27 cellular contexts compared by ENCODE assay signal in genomic region chr13:30156270-30156669, GRCh38.
DNase-seq lines count a peak whose midpoint lies in the region; ATAC-seq and TF ChIP-seq lines count a peak whose summit lies in the region.
"Had no signal": no experiment of that assay in that cellular context is flagged by ENCODE, and none has a peak within 500 bp of the region (broad histone marks: within the 10 kb centered on the region; RNA-seq: fewer than 3 reads in every experiment).

No MANE protein-coding gene starts in this region.

- H3K56ac ChIP-seq in IMR-90 (ENCODE audit: extremely low read depth, insufficient read depth, low read length), result no peak overlapping the region

- no peaks in the 10 kb centered on the region for H3K36me3 ChIP-seq in CD8-positive, alpha-beta memory T cell (ENCODE audit: insufficient read depth, low read length)
- H3K36me3 ChIP-seq in IMR-90 (ENCODE audit: control insufficient read depth, insufficient read depth, low read length) (no peaks in the 10 kb centered on the region), spleen (no peaks in the 10 kb centered on the region), colonic mucosa (no peaks in the 10 kb centered on the region)
- H3K36me3 ChIP-seq: breast epithelium, neutrophil, prostate gland, SJCRH30, tibial artery had no signal

- no peak overlapping the region for H2BK120ac ChIP-seq in IMR-90 (ENCODE audit: low read depth, low read length)

- peaks cover 0 to 2% (median 0%) of the 10 kb centered on the region in 3 donors for H3K36me3 Mint-ChIP-seq in CD8-positive, alpha-beta memory T cell
- no peaks in the 10 kb centered on the region for H3K36me3 Mint-ChIP-seq in activated T-helper 2 cell treated with anti-CD3 and anti-CD28 coated beads, Interferon-gamma antibody, Interleukin-2, Interleukin-4, amounts not matched to agents 10 μg/mL and 5 μg/mL and 100 μg/mL, durations not matched to agents 14 hours and 24 hours and 36 hours (ENCODE audit: low read depth)
- H3K36me3 Mint-ChIP-seq in activated T-helper 1 cell treated with anti-CD3 and anti-CD28 coated beads, Interleukin-12 subunit alpha, Interleukin-12 subunit beta, Interleukin-2, Interleukin-4 antibody, amounts not matched to agents 30 ng/mL and 10 ng/mL and 1 ng/mL, durations not matched to agents 14 hours and 24 hours and 36 hours (ENCODE audit: low read depth), result no peaks in the 10 kb centered on the region
- H3K36me3 Mint-ChIP-seq: activated naive CD8-positive, alpha-beta T cell treated with anti-CD3 and anti-CD28 coated beads for 36 hours had no signal

- no peaks in the 10 kb centered on the region for H3K27me3 ChIP-seq in CD8-positive, alpha-beta memory T cell (ENCODE audit: insufficient read depth, low read length, poor library complexity, severe bottlenecking)
- H3K27me3 ChIP-seq in IMR-90 (ENCODE audit: control insufficient read depth, insufficient read depth, low read length) (peaks cover 10% of the 10 kb centered on the region), spleen (replicated peaks in 1 of 7) (peaks cover 0 to 20% (median 0%) of the 10 kb centered on the region in 7 donors), colonic mucosa (no peaks in the 10 kb centered on the region)
- H3K27me3 ChIP-seq: breast epithelium, neutrophil, SJCRH30, tibial artery had no signal

- H3K14ac ChIP-seq in IMR-90 (replicated peaks; ENCODE audit: low read depth, low read length), result no peak overlapping the region

- no peak overlapping the region for H3K27ac ChIP-seq in CD8-positive, alpha-beta memory T cell (ENCODE audit: low read depth, low read length)
- H3K27ac ChIP-seq in IMR-90 (ENCODE audit: insufficient read depth, low read length) (no peak overlapping the region), spleen (peak overlapping the region in 4 of 8 donors; percentile 43 to 70 (median 51)), colonic mucosa (no peak overlapping the region)
- H3K27ac ChIP-seq: breast epithelium, epithelial cell of prostate, neutrophil, prostate gland, SJCRH30, tibial artery had no signal

- H4K20me1 ChIP-seq in IMR-90 (ENCODE audit: insufficient read depth, low read length), result peaks cover 3% of the 10 kb centered on the region; the same call in 1 of the 2 replicates

- no peak overlapping the region for H3K4me3 ChIP-seq in CD8-positive, alpha-beta memory T cell (ENCODE audit: low read length)
- H3K4me3 ChIP-seq in IMR-90 (ENCODE audit: insufficient read depth, low read depth, low read length) (no peak overlapping the region), spleen (no peak overlapping the region), colonic mucosa (no peak overlapping the region)
- H3K4me3 ChIP-seq: breast epithelium, prostate gland, SJCRH30, tibial artery had no signal

- H3K9me3 ChIP-seq in CD8-positive, alpha-beta memory T cell (ENCODE audit: low read length), result no peaks in the 10 kb centered on the region
- no peaks in the 10 kb centered on the region for H3K9me3 ChIP-seq in IMR-90 (ENCODE audit: control insufficient read depth, insufficient read depth, low read length)
- no peaks in the 10 kb centered on the region for H3K9me3 ChIP-seq in spleen
- H3K9me3 ChIP-seq in colonic mucosa, result no peaks in the 10 kb centered on the region
- H3K9me3 ChIP-seq: breast epithelium, neutrophil, prostate gland, SJCRH30, tibial artery had no signal

- BruUV-seq in IMR-90 (replicated peaks; lab: Mats Ljungman, UMichigan), result no TSS peak

- no peaks in the 10 kb centered on the region for H3K27me3 Mint-ChIP-seq in CD8-positive, alpha-beta memory T cell
- H3K27me3 Mint-ChIP-seq in activated T-helper 2 cell treated with anti-CD3 and anti-CD28 coated beads, Interferon-gamma antibody, Interleukin-2, Interleukin-4, amounts not matched to agents 10 μg/mL and 5 μg/mL and 100 μg/mL, durations not matched to agents 14 hours and 24 hours and 36 hours (ENCODE audit: low read depth), result no peaks in the 10 kb centered on the region
- no peaks in the 10 kb centered on the region for H3K27me3 Mint-ChIP-seq in activated T-helper 1 cell treated with anti-CD3 and anti-CD28 coated beads, Interleukin-12 subunit alpha, Interleukin-12 subunit beta, Interleukin-2, Interleukin-4 antibody, amounts not matched to agents 30 ng/mL and 10 ng/mL and 1 ng/mL, durations not matched to agents 14 hours and 24 hours and 36 hours (ENCODE audit: insufficient read depth)
- H3K27me3 Mint-ChIP-seq: activated naive CD8-positive, alpha-beta T cell treated with anti-CD3 and anti-CD28 coated beads for 36 hours had no signal

- H3K4me1 ChIP-seq in CD8-positive, alpha-beta memory T cell (ENCODE audit: insufficient read depth, low read length), result peaks cover 39% of the 10 kb centered on the region
- H3K4me1 ChIP-seq in IMR-90 (ENCODE audit: control insufficient read depth, insufficient read depth, low read length), result no peaks in the 10 kb centered on the region
- peaks cover 0 to 20% (median 6%) of the 10 kb centered on the region in 6 donors for H3K4me1 ChIP-seq in spleen
- no peaks in the 10 kb centered on the region for H3K4me1 ChIP-seq in colonic mucosa
- H3K4me1 ChIP-seq: breast epithelium, prostate gland, SJCRH30, tibial artery had no signal

- H3K18ac ChIP-seq in IMR-90 (ENCODE audit: low read depth, low read length), result no peak overlapping the region

- POLR2A ChIA-PET in CD8-positive, alpha-beta memory T cell (lab: Charles Lee), result interaction anchor here (1.1 to 3.4 kb wide), 3 partner anchors 9 to 23 kb away, joined by 4 to 24 read pairs (median 23); no protein-coding TSS in a partner anchor
- POLR2A ChIA-PET in IMR-90 (lab: Charles Lee; ENCODE audit: unreplicated experiment), result no interaction called here

- intact Hi-C loops in IMR-90 (cut with micrococcal nuclease) (no loop called here), spleen (cut with DNase I; ENCODE audit: low total_unique reads) (no loop called here), colonic mucosa (cut with DNase I) (no loop called here)
- intact Hi-C loops in activated T-helper 2 cell treated with anti-CD3 and anti-CD28 coated beads, Interferon-gamma antibody, Interleukin-2, Interleukin-4, amounts not matched to agents 10 μg/mL and 5 μg/mL and 100 μg/mL, durations not matched to agents 14 hours and 24 hours and 36 hours (cut with micrococcal nuclease), result loop anchor here (5.0 kb wide), 1 partner anchor 39 kb away; no protein-coding TSS in a partner anchor
- intact Hi-C loops in activated T-helper 1 cell treated with anti-CD3 and anti-CD28 coated beads, Interleukin-12 subunit alpha, Interleukin-12 subunit beta, Interleukin-2, Interleukin-4 antibody, amounts not matched to agents 30 ng/mL and 10 ng/mL and 1 ng/mL, durations not matched to agents 14 hours and 24 hours and 36 hours (cut with micrococcal nuclease), result loop anchor here (10.0 kb wide), 2 partner anchors 419 to 519 kb away; no protein-coding TSS in a partner anchor

- peaks cover 76 to 84% (median 83%) of the 10 kb centered on the region in 3 donors for H3K4me1 Mint-ChIP-seq in CD8-positive, alpha-beta memory T cell
- peaks cover 46% of the 10 kb centered on the region for H3K4me1 Mint-ChIP-seq in activated T-helper 2 cell treated with anti-CD3 and anti-CD28 coated beads, Interferon-gamma antibody, Interleukin-2, Interleukin-4, amounts not matched to agents 10 μg/mL and 5 μg/mL and 100 μg/mL, durations not matched to agents 14 hours and 24 hours and 36 hours (ENCODE audit: low read depth)
- H3K4me1 Mint-ChIP-seq in activated T-helper 1 cell treated with anti-CD3 and anti-CD28 coated beads, Interleukin-12 subunit alpha, Interleukin-12 subunit beta, Interleukin-2, Interleukin-4 antibody, amounts not matched to agents 30 ng/mL and 10 ng/mL and 1 ng/mL, durations not matched to agents 14 hours and 24 hours and 36 hours (ENCODE audit: low read depth), result peaks cover 62% of the 10 kb centered on the region

- no peak for DNase-seq in CD8-positive, alpha-beta memory T cell
- peak; percentile 33 for DNase-seq in IMR-90
- DNase-seq in activated T-helper 2 cell treated with anti-CD3 and anti-CD28 coated beads, Interferon-gamma antibody, Interleukin-2, Interleukin-4, amounts not matched to agents 10 μg/mL and 5 μg/mL and 100 μg/mL, durations not matched to agents 14 hours and 24 hours and 36 hours (ENCODE audit: low spot score), result no peak
- peak; percentile 64 for DNase-seq in spleen
- DNase-seq in activated T-helper 1 cell treated with anti-CD3 and anti-CD28 coated beads, Interleukin-12 subunit alpha, Interleukin-12 subunit beta, Interleukin-2, Interleukin-4 antibody, amounts not matched to agents 30 ng/mL and 10 ng/mL and 1 ng/mL, durations not matched to agents 14 hours and 24 hours and 36 hours (ENCODE audit: low spot score), result no peak
- DNase-seq in colonic mucosa, result no peak
- DNase-seq in RKO (ENCODE audit: low spot score), result no peak
- DNase-seq: activated CD4-positive, alpha-beta T cell treated with anti-CD3 and anti-CD28 coated beads, Interleukin-2, amount 50 U/mL, for 4 hours; activated CD8-positive, alpha-beta memory T cell treated with anti-CD3 and anti-CD28 coated beads, Interleukin-2, amount 50 U/mL, for 48 hours; activated effector memory CD4-positive, alpha-beta T cell treated with Interleukin-2 at 50 U/mL for 16 hours; activated naive CD8-positive, alpha-beta T cell treated with anti-CD3 and anti-CD28 coated beads for 36 hours; anterior cingulate cortex; Calu3; DMS79; effector CD8-positive, alpha-beta T cell; GOT3; left ventricle myocardium superior; NCI-H146; NCI-H2107; SJCRH30; stimulated activated CD4-positive, alpha-beta T cell treated with anti-CD3 and anti-CD28 coated beads, Interleukin-4, amount 100 ng/mL, for 1 hour; tibial artery had no signal

- no peaks in the 10 kb centered on the region; the same call in 1 of the 2 replicates for H3K9me1 ChIP-seq in IMR-90 (ENCODE audit: insufficient read depth, low read length)

- H4K91ac ChIP-seq in IMR-90 (ENCODE audit: insufficient read depth, low read depth, low read length), result no peak overlapping the region

- H2BK5ac ChIP-seq in IMR-90 (ENCODE audit: low read depth, low read length, poor library complexity, severe bottlenecking), result no peak overlapping the region

- CTCF ChIA-PET in CD8-positive, alpha-beta memory T cell (lab: Charles Lee), result interaction anchor here (3.9 to 9.4 kb wide), 4 partner anchors 11 to 42 kb away, joined by 27 to 289 read pairs (median 65); no protein-coding TSS in a partner anchor
- CTCF ChIA-PET in IMR-90 (lab: Yijun Ruan, JAX), result interaction anchor here (1.0 kb wide), 1 partner anchor 24 kb away, joined by 3 read pairs; no protein-coding TSS in a partner anchor

- H2BK15ac ChIP-seq in IMR-90 (ENCODE audit: low read depth, low read length), result no peak overlapping the region

- TF ChIP-seq POLR2A in IMR-90 (IDR thresholded peaks at IDR 0.05; ENCODE audit: low read depth, low read length), result no peak
- no peak for TF ChIP-seq POLR2A in spleen (IDR thresholded peaks at IDR 0.05)

- no peak overlapping the region for H4K5ac ChIP-seq in IMR-90 (ENCODE audit: low read depth, low read length)

- no peak overlapping the region for H3K4me2 ChIP-seq in IMR-90 (ENCODE audit: low read depth, low read length)

- no peak overlapping the region for H4K8ac ChIP-seq in IMR-90 (ENCODE audit: low read depth in 2 of 2, low read length in 2 of 2)

- H2AFZ ChIP-seq in IMR-90 (replicated peaks; ENCODE audit: low read length, poor library complexity), result no peak overlapping the region

- H3K4ac ChIP-seq in IMR-90 (ENCODE audit: low read depth, low read length), result no peak overlapping the region

- H3K9ac ChIP-seq in IMR-90 (ENCODE audit: low read depth, low read length), result no peak overlapping the region
- H3K9ac ChIP-seq in colonic mucosa (ENCODE audit: low read depth in 2 of 2, low read length in 2 of 2), result no peak overlapping the region

- ATAC-seq in IMR-90 (ENCODE audit: low read depth), result no peak
- ATAC-seq: left ventricle myocardium superior, sciatic nerve had no signal

- TF ChIP-seq RAD21 in IMR-90 (IDR thresholded peaks at IDR 0.05; ENCODE audit: low read length), result no peak

- peak overlapping the region; percentile 57 to 99 (median 89) for H3K27ac Mint-ChIP-seq in CD8-positive, alpha-beta memory T cell
- H3K27ac Mint-ChIP-seq in activated T-helper 2 cell treated with anti-CD3 and anti-CD28 coated beads, Interferon-gamma antibody, Interleukin-2, Interleukin-4, amounts not matched to agents 10 μg/mL and 5 μg/mL and 100 μg/mL, durations not matched to agents 14 hours and 24 hours and 36 hours, result peak overlapping the region; percentile 64
- H3K27ac Mint-ChIP-seq in activated T-helper 1 cell treated with anti-CD3 and anti-CD28 coated beads, Interleukin-12 subunit alpha, Interleukin-12 subunit beta, Interleukin-2, Interleukin-4 antibody, amounts not matched to agents 30 ng/mL and 10 ng/mL and 1 ng/mL, durations not matched to agents 14 hours and 24 hours and 36 hours, result no peak overlapping the region
- H3K27ac Mint-ChIP-seq: activated naive CD8-positive, alpha-beta T cell treated with anti-CD3 and anti-CD28 coated beads for 36 hours had no signal

- H3K23ac ChIP-seq in IMR-90 (ENCODE audit: low read depth, low read length), result no peak overlapping the region

- no peak overlapping the region for H2AK5ac ChIP-seq in IMR-90 (ENCODE audit: low read depth, low read length)

- H2BK20ac ChIP-seq in IMR-90 (ENCODE audit: low read depth, low read length), result no peak overlapping the region

- H3K79me1 ChIP-seq in IMR-90 (ENCODE audit: low read depth in 1 of 2, low read length in 2 of 2), result no peaks in the 10 kb centered on the region

- no CpG with 5 or more reads among the region's 6 CpGs for WGBS in IMR-90 (ENCODE audit: extremely low coverage in 2 of 2, insufficient read length in 1 of 2), 2 experiments
- WGBS in spleen, 5 donors, result 51 to 77% (median 59%) methylated on average over 6 of the region's 6 CpGs

- TF ChIP-seq CTCF in IMR-90 (conservative IDR thresholded peaks at IDR 0.05; ENCODE audit: low read depth, low read length) (no peak), spleen (IDR thresholded peaks at IDR 0.05 in 8 of 11, conservative IDR thresholded peaks at IDR 0.05 in 3 of 11) (no peak), colonic mucosa (IDR thresholded peaks at IDR 0.05) (no peak)

- H2AK9ac ChIP-seq in IMR-90 (replicated peaks; ENCODE audit: low read depth, low read length, poor library complexity), result no peak overlapping the region

- H3K9me3 Mint-ChIP-seq in CD8-positive, alpha-beta memory T cell, result no peaks in the 10 kb centered on the region
- H3K9me3 Mint-ChIP-seq in activated T-helper 2 cell treated with anti-CD3 and anti-CD28 coated beads, Interferon-gamma antibody, Interleukin-2, Interleukin-4, amounts not matched to agents 10 μg/mL and 5 μg/mL and 100 μg/mL, durations not matched to agents 14 hours and 24 hours and 36 hours, result no peaks in the 10 kb centered on the region
- no peaks in the 10 kb centered on the region for H3K9me3 Mint-ChIP-seq in activated T-helper 1 cell treated with anti-CD3 and anti-CD28 coated beads, Interleukin-12 subunit alpha, Interleukin-12 subunit beta, Interleukin-2, Interleukin-4 antibody, amounts not matched to agents 30 ng/mL and 10 ng/mL and 1 ng/mL, durations not matched to agents 14 hours and 24 hours and 36 hours
- H3K9me3 Mint-ChIP-seq: activated naive CD8-positive, alpha-beta T cell treated with anti-CD3 and anti-CD28 coated beads for 36 hours had no signal

- dilution Hi-C loops in IMR-90 (cut with HindIII; ENCODE audit: low sequenced_read_pairs, unreplicated experiment), result no loop called here

- in situ Hi-C loops in IMR-90 (cut with MboI; ENCODE audit: low sequenced_read_pairs), result no loop called here

- H3K4me3 Mint-ChIP-seq in CD8-positive, alpha-beta memory T cell, result peak overlapping the region; percentile 12 to 76 (median 45)
- no peak overlapping the region for H3K4me3 Mint-ChIP-seq in activated T-helper 2 cell treated with anti-CD3 and anti-CD28 coated beads, Interferon-gamma antibody, Interleukin-2, Interleukin-4, amounts not matched to agents 10 μg/mL and 5 μg/mL and 100 μg/mL, durations not matched to agents 14 hours and 24 hours and 36 hours (ENCODE audit: low read depth)
- no peak overlapping the region for H3K4me3 Mint-ChIP-seq in activated T-helper 1 cell treated with anti-CD3 and anti-CD28 coated beads, Interleukin-12 subunit alpha, Interleukin-12 subunit beta, Interleukin-2, Interleukin-4 antibody, amounts not matched to agents 30 ng/mL and 10 ng/mL and 1 ng/mL, durations not matched to agents 14 hours and 24 hours and 36 hours
- H3K4me3 Mint-ChIP-seq: activated naive CD8-positive, alpha-beta T cell treated with anti-CD3 and anti-CD28 coated beads for 36 hours had no signal

Comparison
In these comparisons a context has a peak if more than half of its experiments do, and no peak if none do; other contexts are left out.
1. DNase-seq: peak in IMR-90 (single experiment) and spleen (single experiment); none in CD8-positive, alpha-beta memory T cell (0 of 5), activated T-helper 2 cell treated with anti-CD3 and anti-CD28 coated beads, Interferon-gamma antibody, Interleukin-2, Interleukin-4, amounts not matched to agents 10 μg/mL and 5 μg/mL and 100 μg/mL, durations not matched to agents 14 hours and 24 hours and 36 hours (single experiment), activated T-helper 1 cell treated with anti-CD3 and anti-CD28 coated beads, Interleukin-12 subunit alpha, Interleukin-12 subunit beta, Interleukin-2, Interleukin-4 antibody, amounts not matched to agents 30 ng/mL and 10 ng/mL and 1 ng/mL, durations not matched to agents 14 hours and 24 hours and 36 hours (single experiment), colonic mucosa (single experiment) and RKO (single experiment).
2. H3K4me3 Mint-ChIP-seq: peak in CD8-positive, alpha-beta memory T cell (7 of 7); none in activated T-helper 2 cell treated with anti-CD3 and anti-CD28 coated beads, Interferon-gamma antibody, Interleukin-2, Interleukin-4, amounts not matched to agents 10 μg/mL and 5 μg/mL and 100 μg/mL, durations not matched to agents 14 hours and 24 hours and 36 hours (single experiment) and activated T-helper 1 cell treated with anti-CD3 and anti-CD28 coated beads, Interleukin-12 subunit alpha, Interleukin-12 subunit beta, Interleukin-2, Interleukin-4 antibody, amounts not matched to agents 30 ng/mL and 10 ng/mL and 1 ng/mL, durations not matched to agents 14 hours and 24 hours and 36 hours (single experiment).
3. intact Hi-C loops: an anchor here in activated T-helper 2 cell treated with anti-CD3 and anti-CD28 coated beads, Interferon-gamma antibody, Interleukin-2, Interleukin-4, amounts not matched to agents 10 μg/mL and 5 μg/mL and 100 μg/mL, durations not matched to agents 14 hours and 24 hours and 36 hours (5.0 kb wide) and activated T-helper 1 cell treated with anti-CD3 and anti-CD28 coated beads, Interleukin-12 subunit alpha, Interleukin-12 subunit beta, Interleukin-2, Interleukin-4 antibody, amounts not matched to agents 30 ng/mL and 10 ng/mL and 1 ng/mL, durations not matched to agents 14 hours and 24 hours and 36 hours (10.0 kb wide); none called in IMR-90, spleen and colonic mucosa.